ENCODE assay signal across 8 cellular contexts in genomic region chr1:234842726-234843641, GRCh38.
DNase-seq lines count a peak whose midpoint lies in the region; ATAC-seq lines count a peak whose summit lies in the region.

No MANE protein-coding gene starts in this region.

- peak; percentile 71 for ATAC-seq in GM18867 (IDR thresholded peaks at IDR 0.05; ENCODE audit: unreplicated experiment)
- peak; percentile 76 for ATAC-seq in HG02884 (IDR thresholded peaks at IDR 0.05; ENCODE audit: unreplicated experiment)

- DNase-seq in UCSD-AML1 (lab: John Stamatoyannopoulos, UW; ENCODE audit: unreplicated experiment) (peak; percentile 58), Kasumi-1 (lab: John Stamatoyannopoulos, UW) (no peak), hepatic stellate cell (ENCODE audit: low spot score) (no peak), DMS 273 (lab: John Stamatoyannopoulos, UW; ENCODE audit: unreplicated experiment) (no peak)
- DNase-seq in central memory CD4-positive, alpha-beta T cell: peak; percentile 42
- peak; percentile 67 for DNase-seq in stimulated activated CD4-positive, alpha-beta T cell treated with anti-CD3 and anti-CD28 coated beads, Interleukin-2, amount 100 ng/mL, for 4 hours (ENCODE audit: low read depth)

Comparison
In these comparisons a context has a peak if more than half of its experiments do, and no peak if none do; other contexts are left out.
1. DNase-seq: peak in UCSD-AML1 (single experiment), central memory CD4-positive, alpha-beta T cell (single experiment) and stimulated activated CD4-positive, alpha-beta T cell treated with anti-CD3 and anti-CD28 coated beads, Interleukin-2, amount 100 ng/mL, for 4 hours (single experiment); none in Kasumi-1 (0 of 2), hepatic stellate cell (single experiment) and DMS 273 (single experiment).